Comparison of ENCODE assay signal across 29 cellular contexts in the genomic region with DNA sequence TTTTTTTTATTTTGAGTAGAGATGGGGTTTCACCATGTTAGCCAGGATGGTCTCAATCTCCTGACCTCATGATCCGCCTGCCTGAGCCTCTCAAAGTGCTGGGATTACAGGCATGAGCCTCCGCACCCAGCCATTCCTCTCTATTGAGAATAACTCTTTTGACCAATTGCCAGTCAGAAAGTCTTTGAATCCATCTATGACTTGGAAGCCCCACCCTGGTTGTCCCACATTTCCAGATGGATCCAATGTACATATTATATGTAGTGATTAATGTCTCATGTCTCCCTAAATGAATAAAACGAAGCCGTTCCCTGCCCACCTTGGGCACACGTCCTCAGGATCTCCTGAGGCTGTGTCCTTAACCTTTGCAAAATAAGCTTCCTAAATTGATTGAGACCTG.
"Had no signal": no experiment of that assay in that cellular context is flagged by ENCODE, and none has a peak within 500 bp of the region (broad histone marks: within the 10 kb centered on the region; RNA-seq: fewer than 3 reads in every experiment).

No MANE protein-coding gene starts in this region.

- H3K27ac ChIP-seq: neutrophil, ovary, parathyroid adenoma, psoas muscle, right lobe of liver, sigmoid colon, stomach, thoracic aorta, thyroid gland, tibial nerve, upper lobe of left lung, vagina had no signal

- H3K27me3 ChIP-seq: ovary, right lobe of liver, thyroid gland, tibial nerve, upper lobe of left lung, vagina had no signal

- FAIRE-seq: small intestine, urothelium cell line had no signal

- H3K36me3 ChIP-seq: neutrophil, ovary, right lobe of liver, sigmoid colon, stomach, thoracic aorta, thyroid gland, tibial nerve, upper lobe of left lung, vagina had no signal

- H3K4me1 ChIP-seq: parathyroid adenoma, psoas muscle, right lobe of liver, sigmoid colon, stomach, thyroid gland, tibial nerve, upper lobe of left lung, vagina had no signal

- DNase-seq: naive thymus-derived CD8-positive, alpha-beta T cell; nephron progenitor cell; nucleus accumbens; ovary; psoas muscle; right cardiac atrium; right lobe of liver; sigmoid colon; small intestine; stimulated activated CD4-positive, alpha-beta T cell treated with anti-CD3 and anti-CD28 coated beads, Interleukin-15, amount 100 ng/mL, for 24 hours; stimulated activated CD4-positive, alpha-beta T cell treated with anti-CD3 and anti-CD28 coated beads, Interleukin-2, amount 100 ng/mL, for 24 hours; stimulated activated CD4-positive, alpha-beta T cell treated with anti-CD3 and anti-CD28 coated beads, Interleukin-2, amount 100 ng/mL, for 48 hours; stimulated activated CD4-positive, alpha-beta T cell treated with anti-CD3 and anti-CD28 coated beads, Interleukin-4, amount 100 ng/mL, for 24 hours; stimulated activated naive B cell treated with anti-CD40 and anti-IgM and Interleukin-4, amounts not matched to agents 10 μg/mL and 1 μg/mL and 100 μg/mL, for 72 hours; stimulated activated naive CD4-positive, alpha-beta T cell treated with Interleukin-2 at 50 U/mL for 16 hours; stomach; thyroid gland; upper lobe of left lung had no signal

- H3K36me3 Mint-ChIP-seq: stimulated activated effector memory CD8-positive, alpha-beta T cell treated with anti-CD3 and anti-CD28 coated beads, Interleukin-12 subunit alpha, Interleukin-12 subunit beta, amount 100 ng/mL, for 72 hours had no signal

- H3K27ac Mint-ChIP-seq: naive thymus-derived CD8-positive, alpha-beta T cell; natural killer cell treated with Interleukin-12 subunit alpha and Interleukin-12 subunit beta and Interleukin-15 and Interleukin-18, amount 100 ng/mL, for 72 hours; nephron progenitor cell; progenitor cell of endocrine pancreas; stimulated activated effector memory CD8-positive, alpha-beta T cell treated with anti-CD3 and anti-CD28 coated beads, Interleukin-12 subunit alpha, Interleukin-12 subunit beta, amount 100 ng/mL, for 72 hours; stimulated activated naive B cell treated with anti-CD40 and anti-IgM and Interleukin-4, amounts not matched to agents 10 μg/mL and 1 μg/mL and 100 μg/mL, for 72 hours; stimulated activated naive CD8-positive, alpha-beta T cell treated with anti-CD3 and anti-CD28 coated beads, Interleukin-15, Interleukin-2, amounts not matched to agents 100 ng/mL and 50 ng/mL, for 24 hours had no signal

- H3K9me3 ChIP-seq: right lobe of liver, thyroid gland, vagina had no signal

- H3K79me2 ChIP-seq: parathyroid adenoma had no signal

- H3K4me3 Mint-ChIP-seq: naive thymus-derived CD8-positive, alpha-beta T cell; natural killer cell treated with Interleukin-12 subunit alpha and Interleukin-12 subunit beta and Interleukin-15 and Interleukin-18, amount 100 ng/mL, for 72 hours; nephron progenitor cell; neural crest cell; stimulated activated effector memory CD8-positive, alpha-beta T cell treated with anti-CD3 and anti-CD28 coated beads, Interleukin-12 subunit alpha, Interleukin-12 subunit beta, amount 100 ng/mL, for 72 hours; stimulated activated naive B cell treated with anti-CD40 and anti-IgM and Interleukin-4, amounts not matched to agents 10 μg/mL and 1 μg/mL and 100 μg/mL, for 72 hours; stimulated activated naive CD8-positive, alpha-beta T cell treated with anti-CD3 and anti-CD28 coated beads, Interleukin-15, Interleukin-2, amounts not matched to agents 100 ng/mL and 50 ng/mL, for 24 hours had no signal

- H3K4me1 Mint-ChIP-seq: stimulated activated effector memory CD8-positive, alpha-beta T cell treated with anti-CD3 and anti-CD28 coated beads, Interleukin-12 subunit alpha, Interleukin-12 subunit beta, amount 100 ng/mL, for 72 hours; stimulated activated naive B cell treated with anti-CD40 and anti-IgM and Interleukin-4, amounts not matched to agents 10 μg/mL and 1 μg/mL and 100 μg/mL, for 72 hours had no signal

- H3K9ac ChIP-seq: parathyroid adenoma had no signal

- H2AFZ ChIP-seq: parathyroid adenoma had no signal

- ATAC-seq: naive thymus-derived CD8-positive, alpha-beta T cell; natural killer cell treated with Interleukin-12 subunit alpha and Interleukin-12 subunit beta and Interleukin-15 and Interleukin-18, amount 100 ng/mL, for 72 hours; psoas muscle; right cardiac atrium; right lobe of liver; stimulated activated effector memory CD8-positive, alpha-beta T cell treated with anti-CD3 and anti-CD28 coated beads, Interleukin-12 subunit alpha, Interleukin-12 subunit beta, amount 100 ng/mL, for 72 hours; stimulated activated naive B cell treated with anti-CD40 and anti-IgM and Interleukin-4, amounts not matched to agents 10 μg/mL and 1 μg/mL and 100 μg/mL, for 72 hours had no signal

- H3K4me3 ChIP-seq: ovary, psoas muscle, right lobe of liver, sigmoid colon, stomach, thoracic aorta, thyroid gland, tibial nerve, upper lobe of left lung, vagina had no signal
